In the genomic region with DNA sequence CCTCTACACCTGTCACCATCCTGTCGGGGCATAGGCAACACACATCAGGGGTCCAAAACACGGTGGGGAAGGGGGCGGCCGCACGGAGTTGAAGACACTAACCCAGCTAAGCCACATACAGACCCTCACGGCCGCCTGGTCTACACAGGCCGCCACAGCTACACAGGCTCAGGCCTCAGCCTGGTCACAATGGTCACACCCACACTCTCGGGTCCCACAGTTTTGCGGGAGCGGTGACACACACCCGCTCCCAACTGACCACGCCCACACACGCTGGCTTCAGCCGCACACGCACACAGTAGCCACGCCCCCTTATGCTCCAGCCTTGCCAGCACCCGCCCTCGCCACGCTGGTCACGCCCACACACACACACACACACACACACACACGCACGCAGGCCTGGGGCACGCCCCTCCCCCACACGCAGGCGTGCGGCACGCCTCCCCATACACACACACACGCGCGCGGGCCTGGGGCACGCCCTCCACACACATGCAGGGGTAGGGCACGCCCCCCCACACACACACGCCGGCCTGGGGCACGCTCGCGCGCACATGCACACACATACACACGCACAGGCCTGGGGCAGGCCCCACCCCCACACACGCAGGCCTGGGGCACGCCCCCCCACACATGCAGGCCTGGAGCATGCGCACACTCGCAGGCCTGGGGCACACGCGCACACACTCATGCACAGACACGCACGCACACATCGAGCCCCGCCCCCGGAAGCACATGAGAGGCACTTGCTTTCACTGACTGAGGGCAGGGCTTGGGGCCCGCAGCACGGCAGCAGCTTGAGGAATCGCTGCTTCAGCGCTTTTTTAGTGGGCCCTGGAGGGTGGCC, we compare ENCODE assay signal across 1 cellular context.
TF ChIP-seq lines count a peak whose summit lies in the region.

No MANE protein-coding gene starts in this region.

TF ChIP-seq in HEK293, 187 proteins besides CTCF, POLR2A, EP300 and RAD21 (continued from another document):
- TF ChIP-seq ZNF555 (tag by site-specific recombination; conservative IDR thresholded peaks at IDR 0.05), result no peak
- no peak for TF ChIP-seq ZNF558 (tag by site-specific recombination; IDR thresholded peaks at IDR 0.05)
- TF ChIP-seq YY1 (tag by site-specific recombination; IDR thresholded peaks at IDR 0.05), result no peak
- no peak for TF ChIP-seq ZNF202 (tag by site-specific recombination; IDR thresholded peaks at IDR 0.05; ENCODE audit: borderline replicate concordance)
- TF ChIP-seq ZNF518A (tag by site-specific recombination; conservative IDR thresholded peaks at IDR 0.05; ENCODE audit: low read depth), result no peak
- TF ChIP-seq ZNF560 (tag by site-specific recombination; IDR thresholded peaks at IDR 0.05; ENCODE audit: borderline replicate concordance), result no peak
- peak; percentile 100 for TF ChIP-seq KLF1 (tag by site-specific recombination; IDR thresholded peaks at IDR 0.05)
- TF ChIP-seq ZNF366 (tag by site-specific recombination; conservative IDR thresholded peaks at IDR 0.05), result no peak
- TF ChIP-seq KLF7 (tag by site-specific recombination; IDR thresholded peaks at IDR 0.05; ENCODE audit: borderline replicate concordance), result peak; percentile 100
- no peak for TF ChIP-seq ZBTB44 (tag by site-specific recombination; IDR thresholded peaks at IDR 0.05)
- peak; percentile 100 for TF ChIP-seq GLIS2 (tag by site-specific recombination; IDR thresholded peaks at IDR 0.05)
- 0 out of 2 replicates have a peak, but pooled peaks have one; percentile 67 for TF ChIP-seq ZNF707 (tag by site-specific recombination; IDR thresholded peaks at IDR 0.05)
- TF ChIP-seq, protein P1, sequence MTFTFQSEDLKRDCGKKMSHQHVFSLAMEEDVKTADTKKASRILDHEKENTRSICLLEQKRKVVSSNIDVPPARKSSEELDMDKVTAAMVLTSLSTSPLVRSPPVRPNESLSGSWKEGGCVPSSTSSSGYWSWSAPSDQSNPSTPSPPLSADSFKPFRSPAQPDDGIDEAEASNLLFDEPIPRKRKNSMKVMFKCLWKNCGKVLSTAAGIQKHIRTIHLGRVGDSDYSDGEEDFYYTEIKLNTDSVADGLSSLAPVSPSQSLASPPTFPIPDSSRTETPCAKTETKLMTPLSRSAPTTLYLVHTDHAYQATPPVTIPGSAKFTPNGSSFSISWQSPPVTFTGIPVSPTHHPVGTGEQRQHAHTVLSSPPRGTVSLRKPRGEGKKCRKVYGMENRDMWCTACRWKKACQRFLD (tag by site-specific recombination; IDR thresholded peaks at IDR 0.05), result no peak
- no peak for TF ChIP-seq ZNF664 (tag by site-specific recombination; IDR thresholded peaks at IDR 0.05)
- peak; percentile 56; the same call in 1 of the 2 replicates for TF ChIP-seq ZNF623 (tag by site-specific recombination; IDR thresholded peaks at IDR 0.05)
